19 cellular contexts compared by ENCODE assay signal in genomic region chrX:153871946-153872878, GRCh38. TPM values are rescaled to one million over a fixed set of nuclear protein-coding genes. Genes with fewer than 3 reads are reported as not detected.
DNase-seq lines count a peak whose midpoint lies in the region; ATAC-seq and TF ChIP-seq lines count a peak whose summit lies in the region.
"Had no signal": no experiment of that assay in that cellular context is flagged by ENCODE, and none has a peak within 500 bp of the region (broad histone marks: within the 10 kb centered on the region; RNA-seq: fewer than 3 reads in every experiment).

No MANE protein-coding gene starts in this region.

- peaks cover 19% of the 10 kb centered on the region for H4K20me1 ChIP-seq in neural progenitor cell (ENCODE audit: low read depth)

- H3K27ac Mint-ChIP-seq in neural progenitor cell, result peak overlapping the region; percentile 66
- H3K27ac Mint-ChIP-seq: GM23338 had no signal

- H3K4me1 ChIP-seq in neural progenitor cell, result peaks cover 7% of the 10 kb centered on the region
- H3K4me1 ChIP-seq in sigmoid colon, result no peaks in the 10 kb centered on the region

- no peaks in the 10 kb centered on the region for H3K36me3 Mint-ChIP-seq in neural progenitor cell

- peak overlapping the region; percentile 11 for H3K4me3 Mint-ChIP-seq in neural progenitor cell
- H3K4me3 Mint-ChIP-seq: GM23338 had no signal

- no peaks in the 10 kb centered on the region for H3K27me3 ChIP-seq in H7 (ENCODE audit: control insufficient read depth, insufficient read depth, low read length)
- no peaks in the 10 kb centered on the region for H3K27me3 ChIP-seq in neural progenitor cell
- peaks cover 0 to 7% (median 0%) of the 10 kb centered on the region in 3 donors for H3K27me3 ChIP-seq in sigmoid colon

- WGBS in sigmoid colon, 2 donors, result 71 to 80% methylated on average over 29 of the region's 29 CpGs

- H3K4me3 ChIP-seq in H7 (ENCODE audit: insufficient read depth, low read depth, low read length) (no peak overlapping the region), neural progenitor cell (no peak overlapping the region), sigmoid colon (no peak overlapping the region)
- H3K4me3 ChIP-seq: GM23338 had no signal

- no peak for TF ChIP-seq CTCF in neural progenitor cell (IDR thresholded peaks at IDR 0.05)
- TF ChIP-seq CTCF in sigmoid colon (IDR thresholded peaks at IDR 0.05), result no peak

- no peak for TF ChIP-seq EP300 in sigmoid colon (IDR thresholded peaks at IDR 0.05)

- H3K9me3 ChIP-seq in neural progenitor cell (ENCODE audit: low read depth) (no peaks in the 10 kb centered on the region), sigmoid colon (no peaks in the 10 kb centered on the region)

- H3K9me3 Mint-ChIP-seq in neural progenitor cell, result peaks cover 26% of the 10 kb centered on the region
- H3K9me3 Mint-ChIP-seq: GM23338 had no signal

- no peaks in the 10 kb centered on the region for H3K79me2 ChIP-seq in neural progenitor cell (ENCODE audit: low read depth)

- DNase-seq in DMS53 (lab: John Stamatoyannopoulos, UW) (peak; percentile 35), DMS53 treated with DMSO at 0.1 percent for 48 hours (lab: John Stamatoyannopoulos, UW; ENCODE audit: unreplicated experiment) (no peak), H7 (peak; percentile 48), neural progenitor cell (ENCODE audit: low spot score) (no peak), sigmoid colon (no peak)
- DNase-seq: KG1, MV-4-11, NCI-H187 treated with DMSO at 0.1 percent for 48 hours, NCI-H2171, NCI-H446, Right ventricle myocardium superior had no signal

- H3K9ac ChIP-seq in neural progenitor cell, result no peak overlapping the region

- H3K27me3 Mint-ChIP-seq in neural progenitor cell (ENCODE audit: insufficient read depth, low read depth), result peaks cover 19% of the 10 kb centered on the region

- TF ChIP-seq POLR2A in sigmoid colon (IDR thresholded peaks at IDR 0.05), result no peak

- peaks cover 43% of the 10 kb centered on the region for H3K4me1 Mint-ChIP-seq in neural progenitor cell

- peaks cover 5% of the 10 kb centered on the region for H3F3A ChIP-seq in neural progenitor cell (ENCODE audit: low read depth)

- intact Hi-C loops in sigmoid colon (cut with DNase I), result no loop called here

- H3K27ac ChIP-seq in angular gyrus (ENCODE audit: low read depth, low read length) (peak overlapping the region; percentile 10), neural progenitor cell (no peak overlapping the region), sigmoid colon (no peak overlapping the region)
- H3K27ac ChIP-seq: 22Rv1 had no signal

- H3K4me2 ChIP-seq in neural progenitor cell, result no peak overlapping the region
- H3K4me2 ChIP-seq: GM23338 had no signal

- no peak overlapping the region for H2AFZ ChIP-seq in neural progenitor cell (replicated peaks)
- H2AFZ ChIP-seq: GM23338 had no signal

- ATAC-seq in GM19351 (IDR thresholded peaks at IDR 0.05; ENCODE audit: unreplicated experiment) (no peak), GM21381 (IDR thresholded peaks at IDR 0.05; ENCODE audit: unreplicated experiment) (no peak)
- ATAC-seq: GM23338, HepG2 had no signal

- H3K36me3 ChIP-seq in H7 (replicated peaks; ENCODE audit: control insufficient read depth, insufficient read depth, low read length), result no peaks in the 10 kb centered on the region; the same call in 1 of the 2 replicates
- no peaks in the 10 kb centered on the region for H3K36me3 ChIP-seq in neural progenitor cell
- H3K36me3 ChIP-seq in sigmoid colon, result no peaks in the 10 kb centered on the region

RNA-seq across cellular contexts. Expression of gene L1CAM, which starts 13.8 kb away (rescaled TPM):
- 9.9 and 17.0 TPM in 2 replicates for total RNA-seq in H7 (2014; rRNA removed; shearing (Covaris generic))
- total RNA-seq in neural progenitor cell (ENCODE audit: low replicate concordance) (0.49 and 1.7 TPM in 2 replicates), sigmoid colon (10 to 100 TPM in 3 of 4 donors, 1 to 10 TPM in 1; 6.6 to 30.2 (median 23.1) TPM)
- polyA plus RNA-seq in sigmoid colon, result 10 to 100 TPM in 1 of 3 donors, 1 to 10 TPM in 1, not detected in 1; 2.4 to 10.5 TPM
- total RNA-seq: OCI-LY7 had no signal

RNA-seq across cellular contexts. Expression of gene AVPR2, which starts 32.3 kb away (rescaled TPM):
- total RNA-seq in H7 (2014; rRNA removed; shearing (Covaris generic)), result not detected in 2 replicates
- not detected in 2 replicates for total RNA-seq in neural progenitor cell (ENCODE audit: low replicate concordance)
- 1 to 10 TPM; 1.1 to 2.2 (median 1.3) TPM for total RNA-seq in sigmoid colon
- polyA plus RNA-seq in sigmoid colon, result 1 to 10 TPM in 1 of 3 donors, not detected in 2; 1.1 TPM
- total RNA-seq: GM23338, HepG2 had no signal
- polyA plus RNA-seq: AG04450, GM23338, HepG2 had no signal

RNA-seq across cellular contexts. Expression of gene PDZD4, which starts 41.9 kb away (rescaled TPM):
- total RNA-seq in H7 (2014; rRNA removed; shearing (Covaris generic)), result 73.0 and 76.3 TPM in 2 replicates
- 1.9 and 5.2 TPM in 2 replicates for total RNA-seq in neural progenitor cell (ENCODE audit: low replicate concordance)
- total RNA-seq in sigmoid colon, result 10 to 100 TPM in 3 of 4 donors, 1 to 10 TPM in 1; 8.6 to 24.4 (median 14.2) TPM
- 1 to 10 TPM in 2 of 3 donors, under 1 TPM in 1; 0.46 to 5.1 (median 1.2) TPM for polyA plus RNA-seq in sigmoid colon
- total RNA-seq: HepG2, OCI-LY7 had no signal
- polyA plus RNA-seq: HepG2 had no signal

RNA-seq across cellular contexts. Expression of gene ARHGAP4, which starts 53.9 kb away (rescaled TPM):
- total RNA-seq in H7 (2014; rRNA removed; shearing (Covaris generic)), result 39.4 and 51.3 TPM in 2 replicates
- total RNA-seq in neural progenitor cell (ENCODE audit: low replicate concordance), result 5.1 and 17.9 TPM in 2 replicates
- 10 to 100 TPM; 12.4 to 27.4 (median 16.3) TPM for total RNA-seq in sigmoid colon
- polyA plus RNA-seq in sigmoid colon, result 100 to 1,000 TPM in 1 of 3 donors, 10 to 100 TPM in 1, 1 to 10 TPM in 1; 8.4 to 122 (median 17.3) TPM

Comparison
In these comparisons a context has a peak if more than half of its experiments do, and no peak if none do; other contexts are left out.
1. DNase-seq: peak in DMS53 (single experiment) and H7 (single experiment); none in DMS53 treated with DMSO at 0.1 percent for 48 hours (single experiment), neural progenitor cell (single experiment) and sigmoid colon (single experiment).